ENCODE assay signal across 35 cellular contexts in genomic region chr11:132100583-132100982, GRCh38.
A peak's percentile ranks its signal among the peaks of the same experiment; 100 is the strongest.
DNase-seq lines count a peak whose midpoint lies in the region; ATAC-seq, FAIRE-seq and TF ChIP-seq lines count a peak whose summit lies in the region.
"Had no signal": no experiment of that assay in that cellular context is flagged by ENCODE, and none has a peak within 500 bp of the region (broad histone marks: within the 10 kb centered on the region; RNA-seq: fewer than 3 reads in every experiment).

No MANE protein-coding gene starts in this region.

- H3K36me3 ChIP-seq in IMR-90 (ENCODE audit: control insufficient read depth, insufficient read depth, low read length) (no peaks in the 10 kb centered on the region), bronchial epithelial cell (ENCODE audit: control insufficient read depth, insufficient read depth, low read length) (no peaks in the 10 kb centered on the region), mesenchymal stem cell (ENCODE audit: control insufficient read depth in 1 of 2, insufficient read depth in 2 of 2, low read depth in 1 of 2, low read length in 2 of 2) (peaks cover 0 to 3% of the 10 kb centered on the region in 2 experiments), neural cell (ENCODE audit: insufficient read depth, low read length) (no peaks in the 10 kb centered on the region), Peyer's patch (no peaks in the 10 kb centered on the region), upper lobe of left lung (no peaks in the 10 kb centered on the region)
- H3K36me3 ChIP-seq: BE2C; BLaER1; BLaER1 treated with 17β-estradiol and CSF1 and Interleukin-3, amounts not matched to agents 10 nM and 100 nM had no signal

- TF ChIP-seq RAD21 in IMR-90 (IDR thresholded peaks at IDR 0.05; ENCODE audit: low read length) = no peak
- TF ChIP-seq RAD21 in neural cell (conservative IDR thresholded peaks at IDR 0.05) = peak; percentile 57

- H3K9me1 ChIP-seq in IMR-90 (ENCODE audit: insufficient read depth, low read length) = peaks cover 25% of the 10 kb centered on the region

- H3K79me2 ChIP-seq in neural cell (replicated peaks; ENCODE audit: insufficient read depth, low read length) = no peaks in the 10 kb centered on the region

- no peak overlapping the region for H2BK12ac ChIP-seq in mesenchymal stem cell (ENCODE audit: low read length in 2 of 2)

- no CpG with 5 or more reads among the region's 5 CpGs for WGBS in IMR-90 (ENCODE audit: extremely low coverage in 2 of 2, insufficient read length in 1 of 2), 2 experiments
- WGBS in mesenchymal stem cell = 100% methylated on average over 2 of the region's 5 CpGs
- WGBS in lower leg skin, 2 donors = 84 to 88% methylated on average over 5 of the region's 5 CpGs
- WGBS in upper lobe of left lung, 2 donors = 80 to 83% methylated on average over 5 of the region's 5 CpGs

- TF ChIP-seq CTCF in IMR-90 (conservative IDR thresholded peaks at IDR 0.05; ENCODE audit: low read depth, low read length) = no peak
- no peak for TF ChIP-seq CTCF in bronchial epithelial cell (IDR thresholded peaks at IDR 0.05; ENCODE audit: insufficient read depth, low read length, severe bottlenecking)
- TF ChIP-seq CTCF in neural cell (IDR thresholded peaks at IDR 0.05; ENCODE audit: poor library complexity, severe bottlenecking) = no peak
- no peak for TF ChIP-seq CTCF in Peyer's patch (IDR thresholded peaks at IDR 0.05)
- no peak for TF ChIP-seq CTCF in lower leg skin (IDR thresholded peaks at IDR 0.05)
- no peak for TF ChIP-seq CTCF in upper lobe of left lung (IDR thresholded peaks at IDR 0.05)

- CTCF ChIA-PET in IMR-90 (lab: Yijun Ruan, JAX) = no interaction called here

- H3K4me3 ChIP-seq in IMR-90 (ENCODE audit: insufficient read depth, low read depth, low read length) (no peak overlapping the region), bronchial epithelial cell (ENCODE audit: low read depth, low read length) (no peak overlapping the region), mesenchymal stem cell (ENCODE audit: insufficient read depth in 1 of 2, low read depth in 1 of 2, low read length in 2 of 2) (no peak overlapping the region), neural cell (ENCODE audit: low read length) (peak overlapping the region; percentile 34), Peyer's patch (no peak overlapping the region), lower leg skin (ENCODE audit: low read depth, poor library complexity, severe bottlenecking) (no peak overlapping the region), upper lobe of left lung (no peak overlapping the region)
- H3K4me3 ChIP-seq: A549; BLaER1; BLaER1 treated with 17β-estradiol and CSF1 and Interleukin-3, amounts not matched to agents 10 nM and 100 nM had no signal

- DNase-seq in IMR-90 (no peak), bronchial epithelial cell (ENCODE audit: low read depth) (no peak), mesenchymal stem cell (no peak), Peyer's patch (no peak), lower leg skin (ENCODE audit: low spot score in 2 of 2) (no peak), upper lobe of left lung (no peak)
- DNase-seq: 8988T; ACHN; AML-193; BE2C; C1 segment of cervical spinal cord; Caco-2; Calu3; CD4-positive, alpha-beta memory T cell; CD4-positive, alpha-beta T cell; CD4-positive, CD25-positive, alpha-beta regulatory T cell; CD8-positive, alpha-beta memory T cell; CD8-positive, alpha-beta T cell; COR-L47; DMS 273 treated with DMSO at 0.1 percent for 48 hours; DMS153; DMS53; DMS79; DMS79 treated with DMSO at 0.1 percent for 48 hours; DND-41; EL had no signal

- intact Hi-C loops in IMR-90 (cut with micrococcal nuclease) = no loop called here
- intact Hi-C loops in lower leg skin (cut with DNase I; ENCODE audit: low total_unique reads) = no loop called here

- in situ Hi-C loops in IMR-90 (cut with MboI; ENCODE audit: low sequenced_read_pairs) = no loop called here

- H3K4me1 ChIP-seq in IMR-90 (ENCODE audit: control insufficient read depth, insufficient read depth, low read length) = peaks cover 11% of the 10 kb centered on the region
- H3K4me1 ChIP-seq in mesenchymal stem cell (ENCODE audit: control insufficient read depth, insufficient read depth, low read depth, low read length) = peaks cover 15% of the 10 kb centered on the region
- no peaks in the 10 kb centered on the region for H3K4me1 ChIP-seq in Peyer's patch
- no peaks in the 10 kb centered on the region for H3K4me1 ChIP-seq in upper lobe of left lung
- H3K4me1 ChIP-seq: A549, BE2C, BLaER1, Caco-2 had no signal

- H3F3A ChIP-seq in neural cell (ENCODE audit: insufficient read depth, low read length, poor library complexity, severe bottlenecking) = no peaks in the 10 kb centered on the region

- ATAC-seq in IMR-90 (ENCODE audit: low read depth) = no peak
- ATAC-seq in GM19328 (IDR thresholded peaks at IDR 0.05; ENCODE audit: unreplicated experiment) = no peak
- ATAC-seq in upper lobe of left lung (ENCODE audit: low FRiP score in 2 of 2) = no peak
- ATAC-seq: A549; CD8-positive, alpha-beta T cell had no signal

- TF ChIP-seq EP300 in neural cell (conservative IDR thresholded peaks at IDR 0.05; ENCODE audit: poor library complexity, severe bottlenecking) = peak; percentile 94
- no peak for TF ChIP-seq EP300 in upper lobe of left lung (IDR thresholded peaks at IDR 0.05)

- dilution Hi-C loops in IMR-90 (cut with HindIII; ENCODE audit: low sequenced_read_pairs, unreplicated experiment) = no loop called here

- no peaks in the 10 kb centered on the region for H4K20me1 ChIP-seq in IMR-90 (ENCODE audit: insufficient read depth, low read length)
- no peaks in the 10 kb centered on the region for H4K20me1 ChIP-seq in neural cell (ENCODE audit: insufficient read depth)
- H4K20me1 ChIP-seq: BLaER1; BLaER1 treated with 17β-estradiol and CSF1 and Interleukin-3, amounts not matched to agents 10 nM and 100 nM had no signal

- H2AFZ ChIP-seq in IMR-90 (replicated peaks; ENCODE audit: low read length, poor library complexity) (no peak overlapping the region), mesenchymal stem cell (ENCODE audit: low read depth, low read length) (no peak overlapping the region), neural cell (ENCODE audit: low read depth, low read length) (no peak overlapping the region)

- H3K9ac ChIP-seq in IMR-90 (ENCODE audit: low read depth, low read length) (no peak overlapping the region), mesenchymal stem cell (ENCODE audit: low read length) (no peak overlapping the region), neural cell (ENCODE audit: low read length) (peak overlapping the region; percentile 60)
- H3K9ac ChIP-seq: BLaER1; BLaER1 treated with 17β-estradiol and CSF1 and Interleukin-3, amounts not matched to agents 10 nM and 100 nM had no signal

- no peaks in the 10 kb centered on the region for H3K9me2 ChIP-seq in neural cell (ENCODE audit: insufficient read depth, low read length)

- no peak overlapping the region for H3K18ac ChIP-seq in IMR-90 (ENCODE audit: low read depth, low read length)
- H3K18ac ChIP-seq in mesenchymal stem cell (ENCODE audit: low read depth in 1 of 2, low read length in 2 of 2) = no peak overlapping the region

- H2AK5ac ChIP-seq in IMR-90 (ENCODE audit: low read depth, low read length) = peak overlapping the region; percentile 56; the same call in 1 of the 2 replicates
- peak overlapping the region; percentile 20 for H2AK5ac ChIP-seq in mesenchymal stem cell (ENCODE audit: low read length, severe bottlenecking)

- H3K4me2 ChIP-seq in IMR-90 (ENCODE audit: low read depth, low read length) (no peak overlapping the region), mesenchymal stem cell (ENCODE audit: low read length, poor library complexity, severe bottlenecking) (no peak overlapping the region), neural cell (ENCODE audit: low read length) (peak overlapping the region; percentile 3)
- H3K4me2 ChIP-seq: A549, BLaER1 had no signal

- no peak overlapping the region for H2AK9ac ChIP-seq in IMR-90 (replicated peaks; ENCODE audit: low read depth, low read length, poor library complexity)

- H4K8ac ChIP-seq in IMR-90 (ENCODE audit: low read depth in 2 of 2, low read length in 2 of 2) = 0 out of 4 replicates have a peak overlapping the region, but pooled peaks of 1 of the 2 experiments have one; percentile 34
- H4K8ac ChIP-seq in mesenchymal stem cell (ENCODE audit: low read length) = no peak overlapping the region

- no peak overlapping the region for H4K91ac ChIP-seq in IMR-90 (ENCODE audit: insufficient read depth, low read depth, low read length)
- no peak overlapping the region for H4K91ac ChIP-seq in mesenchymal stem cell (ENCODE audit: low read length)

- H3K27me3 ChIP-seq in IMR-90 (ENCODE audit: control insufficient read depth, insufficient read depth, low read length) (no peaks in the 10 kb centered on the region), bronchial epithelial cell (ENCODE audit: control insufficient read depth, insufficient read depth, low read length) (no peaks in the 10 kb centered on the region), mesenchymal stem cell (ENCODE audit: control insufficient read depth in 1 of 2, insufficient read depth in 1 of 2, low read length in 2 of 2) (no peaks in the 10 kb centered on the region), neural cell (ENCODE audit: insufficient read depth, low read depth, low read length) (no peaks in the 10 kb centered on the region), Peyer's patch (no peaks in the 10 kb centered on the region), upper lobe of left lung (no peaks in the 10 kb centered on the region)
- H3K27me3 ChIP-seq: BE2C; BLaER1; BLaER1 treated with 17β-estradiol and CSF1 and Interleukin-3, amounts not matched to agents 10 nM and 100 nM had no signal

- no TSS peak for BruUV-seq in IMR-90 (replicated peaks; lab: Mats Ljungman, UMichigan)

- H3K14ac ChIP-seq in IMR-90 (replicated peaks; ENCODE audit: low read depth, low read length) (peak overlapping the region; percentile 44; the same call in 1 of the 2 replicates), mesenchymal stem cell (ENCODE audit: low read length in 2 of 2) (no peak overlapping the region)

- H3K56ac ChIP-seq in IMR-90 (ENCODE audit: extremely low read depth, insufficient read depth, low read length) = no peak overlapping the region

- no peak overlapping the region for H2BK5ac ChIP-seq in IMR-90 (ENCODE audit: low read depth, low read length, poor library complexity, severe bottlenecking)
- H2BK5ac ChIP-seq in mesenchymal stem cell (ENCODE audit: low read depth, low read length, poor library complexity, severe bottlenecking) = no peak overlapping the region

- peak; percentile 66 for FAIRE-seq in bronchial epithelial cell (lab: Jason Lieb, UNC)
- FAIRE-seq: A204.1, A549, D721Med had no signal

- peak overlapping the region; percentile 38 for H2BK20ac ChIP-seq in IMR-90 (ENCODE audit: low read depth, low read length)

- H4K5ac ChIP-seq in IMR-90 (ENCODE audit: low read depth, low read length) = no peak overlapping the region

- POLR2A ChIA-PET in IMR-90 (lab: Charles Lee; ENCODE audit: unreplicated experiment) = no interaction called here

- peak overlapping the region; percentile 92; the same call in 1 of the 2 replicates for H2BK120ac ChIP-seq in IMR-90 (ENCODE audit: low read depth, low read length)
- H2BK120ac ChIP-seq in mesenchymal stem cell (ENCODE audit: low read depth, low read length) = no peak overlapping the region

- TF ChIP-seq POLR2A in IMR-90 (IDR thresholded peaks at IDR 0.05; ENCODE audit: low read depth, low read length) = no peak
- no peak for TF ChIP-seq POLR2A in Peyer's patch (IDR thresholded peaks at IDR 0.05)
- no peak for TF ChIP-seq POLR2A in lower leg skin (IDR thresholded peaks at IDR 0.05)
- no peak for TF ChIP-seq POLR2A in upper lobe of left lung (IDR thresholded peaks at IDR 0.05)

- H3K23ac ChIP-seq in IMR-90 (ENCODE audit: low read depth, low read length) = no peak overlapping the region
- H3K23ac ChIP-seq in mesenchymal stem cell (ENCODE audit: low read length in 2 of 2) = no peak overlapping the region

- H3K9me3 ChIP-seq in IMR-90 (ENCODE audit: control insufficient read depth, insufficient read depth, low read length) = no peaks in the 10 kb centered on the region
- H3K9me3 ChIP-seq in mesenchymal stem cell (ENCODE audit: control insufficient read depth, low read length) = no peaks in the 10 kb centered on the region
- H3K9me3 ChIP-seq in neural cell (ENCODE audit: low read length) = no peaks in the 10 kb centered on the region
- H3K9me3 ChIP-seq in Peyer's patch = no peaks in the 10 kb centered on the region
- no peaks in the 10 kb centered on the region for H3K9me3 ChIP-seq in upper lobe of left lung
- H3K9me3 ChIP-seq: A549; BLaER1; BLaER1 treated with 17β-estradiol and CSF1 and Interleukin-3, amounts not matched to agents 10 nM and 100 nM; Caco-2 had no signal

- peak overlapping the region; percentile 32; the same call in 1 of the 2 replicates for H3K4ac ChIP-seq in IMR-90 (ENCODE audit: low read depth, low read length)
- no peak overlapping the region for H3K4ac ChIP-seq in mesenchymal stem cell (ENCODE audit: low read depth in 1 of 2, low read length in 2 of 2)

- H3K79me1 ChIP-seq in IMR-90 (ENCODE audit: low read depth in 1 of 2, low read length in 2 of 2) (peaks cover 17 to 43% of the 10 kb centered on the region in 2 experiments; a peak in 3 of 4 replicates), mesenchymal stem cell (replicated peaks; ENCODE audit: low read length, poor library complexity, severe bottlenecking) (peaks cover 38% of the 10 kb centered on the region)

- H3K27ac ChIP-seq in IMR-90 (ENCODE audit: insufficient read depth, low read length) = no peak overlapping the region
- no peak overlapping the region for H3K27ac ChIP-seq in mesenchymal stem cell (ENCODE audit: low read length, poor library complexity, severe bottlenecking)
- peak overlapping the region; percentile 96 for H3K27ac ChIP-seq in neural cell (ENCODE audit: low read length)
- H3K27ac ChIP-seq in Peyer's patch = no peak overlapping the region
- H3K27ac ChIP-seq in upper lobe of left lung = no peak overlapping the region
- H3K27ac ChIP-seq: 22Rv1; A549; BLaER1; BLaER1 treated with 17β-estradiol and CSF1 and Interleukin-3, amounts not matched to agents 10 nM and 100 nM; C4-2B had no signal

- H2BK15ac ChIP-seq in IMR-90 (ENCODE audit: low read depth, low read length) (peak overlapping the region; percentile 48; the same call in 2 of the 3 replicates), mesenchymal stem cell (ENCODE audit: low read depth, poor library complexity, severe bottlenecking) (no peak overlapping the region)
